Comparison of ENCODE assay signal across 26 cellular contexts in genomic region chr10:114022292-114022691, GRCh38. TPM values are rescaled to one million over a fixed set of nuclear protein-coding genes. Genes with fewer than 3 reads are reported as not detected.
DNase-seq lines count a peak whose midpoint lies in the region; ATAC-seq, FAIRE-seq and TF ChIP-seq lines count a peak whose summit lies in the region.
"Had no signal": no experiment of that assay in that cellular context is flagged by ENCODE, and none has a peak within 500 bp of the region (broad histone marks: within the 10 kb centered on the region; RNA-seq: fewer than 3 reads in every experiment).

No MANE protein-coding gene starts in this region.

- no peak for TF ChIP-seq CTCF in choroid plexus epithelial cell (conservative IDR thresholded peaks at IDR 0.05; ENCODE audit: low read depth, low read length)
- TF ChIP-seq CTCF in mammary epithelial cell (conservative IDR thresholded peaks at IDR 0.05 in 1 of 2, IDR thresholded peaks at IDR 0.05 in 1 of 2; ENCODE audit: extremely low read depth in 1 of 2, insufficient read depth in 1 of 2, low read depth in 1 of 2, low read length in 2 of 2) = no peak

- no peaks in the 10 kb centered on the region for H3K27me3 ChIP-seq in mammary epithelial cell (ENCODE audit: insufficient read depth, low read length)
- H3K27me3 ChIP-seq: hepatocyte, pancreas, tibial nerve had no signal

- peak; percentile 94 for ATAC-seq in left ventricle myocardium superior
- ATAC-seq: activated CD8-positive, alpha-beta T cell treated with anti-CD3 and anti-CD28 coated beads for 36 hours had no signal

- H3K4me3 Mint-ChIP-seq in activated CD4-positive, alpha-beta T cell treated with anti-CD3 and anti-CD28 coated beads, Interleukin-2, amount 10 ng/mL, durations not matched to agents 7 days and 5 days = no peak overlapping the region
- H3K4me3 Mint-ChIP-seq: activated CD8-positive, alpha-beta T cell treated with anti-CD3 and anti-CD28 coated beads for 36 hours; memory B cell; naive B cell had no signal

- no peak overlapping the region for H3K9ac ChIP-seq in mammary epithelial cell (ENCODE audit: insufficient read depth, low read length)
- H3K9ac ChIP-seq: SK-N-SH had no signal

- in situ Hi-C loops in mammary epithelial cell (cut with MboI; ENCODE audit: low sequenced_read_pairs in 2 of 2) = no loop called here

- DNase-seq in GM12892 (ENCODE audit: insufficient read length) (no peak), choroid plexus epithelial cell (ENCODE audit: low read depth) (peak; percentile 60), left ventricle myocardium superior (peak; percentile 86), skeletal muscle cell (ENCODE audit: low read depth) (peak; percentile 78), glomerular visceral epithelial cell (ENCODE audit: extremely low spot score) (no peak), mammary epithelial cell (no peak)
- DNase-seq in activated CD4-positive, alpha-beta T cell treated with anti-CD3 and anti-CD28 coated beads, Interleukin-2, amount 10 ng/mL, durations not matched to agents 7 days and 5 days = no peak
- DNase-seq: activated CD4-positive, CD25-positive, alpha-beta regulatory T cell; activated CD8-positive, alpha-beta T cell treated with anti-CD3 and anti-CD28 coated beads for 36 hours; activated naive CD4-positive, alpha-beta T cell; activated T-cell treated with anti-CD3 and anti-CD28 coated beads, Interleukin-2, amount 50 U/mL, for 1 hour; AML-193; naive B cell; NCI-H1105 treated with DMSO at 0.1 percent for 48 hours; NCI-H446 treated with DMSO at 0.1 percent for 48 hours; NK-92 treated with Interleukin-12 subunit alpha and Interleukin-12 subunit beta, amount 100 ng/mL, for 24 hours; pancreas; SK-N-SH; stimulated activated CD4-positive, alpha-beta T cell treated with anti-CD3 and anti-CD28 coated beads, Interleukin-2, amount 100 ng/mL, for 24 hours; stimulated activated naive CD4-positive, alpha-beta T cell treated with Interleukin-2 at 50 U/mL for 16 hours; T-helper 9 cell had no signal

- peaks cover 29% of the 10 kb centered on the region for H3K27me3 Mint-ChIP-seq in activated CD4-positive, alpha-beta T cell treated with anti-CD3 and anti-CD28 coated beads, Interleukin-2, amount 10 ng/mL, durations not matched to agents 7 days and 5 days
- H3K27me3 Mint-ChIP-seq: memory B cell, naive B cell had no signal

- dilution Hi-C loops in mammary epithelial cell (cut with HindIII; ENCODE audit: low sequenced_read_pairs) = loop anchor here (5.0 kb wide), 2 partner anchors 40 to 70 kb away; no protein-coding TSS in a partner anchor

- H2AFZ ChIP-seq in mammary epithelial cell (ENCODE audit: low read depth, low read length) = no peak overlapping the region
- H2AFZ ChIP-seq: hepatocyte had no signal

- H3K36me3 ChIP-seq in mammary epithelial cell (ENCODE audit: insufficient read depth, low read length) = no peaks in the 10 kb centered on the region
- H3K36me3 ChIP-seq: pancreas, tibial nerve had no signal

- no peaks in the 10 kb centered on the region for H3K79me2 ChIP-seq in mammary epithelial cell (ENCODE audit: insufficient read depth, low read length)
- H3K79me2 ChIP-seq: hepatocyte had no signal

- no TSS peak for BruUV-seq in mammary epithelial cell (replicated peaks; lab: Mats Ljungman, UMichigan)

- TF ChIP-seq POLR2A in GM12892 (IDR thresholded peaks at IDR 0.05; ENCODE audit: low read depth, low read length) = no peak

- peaks cover 3% of the 10 kb centered on the region for H3K9me3 Mint-ChIP-seq in activated CD4-positive, alpha-beta T cell treated with anti-CD3 and anti-CD28 coated beads, Interleukin-2, amount 10 ng/mL, durations not matched to agents 7 days and 5 days
- H3K9me3 Mint-ChIP-seq: activated CD8-positive, alpha-beta T cell treated with anti-CD3 and anti-CD28 coated beads for 36 hours; memory B cell had no signal

- intact Hi-C loops in left ventricle myocardium superior (cut with micrococcal nuclease) = no loop called here
- intact Hi-C loops in mammary epithelial cell (cut with micrococcal nuclease) = no loop called here

- H3K36me3 Mint-ChIP-seq in activated CD4-positive, alpha-beta T cell treated with anti-CD3 and anti-CD28 coated beads, Interleukin-2, amount 10 ng/mL, durations not matched to agents 7 days and 5 days (ENCODE audit: low read depth) = peaks cover 2% of the 10 kb centered on the region
- H3K36me3 Mint-ChIP-seq: memory B cell, naive B cell had no signal

- H3K4me3 ChIP-seq in choroid plexus epithelial cell (ENCODE audit: low read depth, low read length) (no peak overlapping the region), skeletal muscle cell (ENCODE audit: low read depth, low read length) (no peak overlapping the region), mammary epithelial cell (replicated peaks in 1 of 3; ENCODE audit: insufficient read depth in 1 of 3, low read depth in 2 of 3, low read length in 3 of 3) (no peak overlapping the region)
- H3K4me3 ChIP-seq: hepatocyte, pancreas, tibial nerve had no signal

- CTCF ChIA-PET in activated CD4-positive, alpha-beta T cell treated with anti-CD3 and anti-CD28 coated beads, Interleukin-2, amount 10 ng/mL, durations not matched to agents 7 days and 5 days (lab: Charles Lee) = interaction anchor here (0.7 to 1.1 kb wide), 3 partner anchors 56 to 134 kb away, joined by 3 to 5 read pairs (median 3); no protein-coding TSS in a partner anchor
- CTCF ChIA-PET in mammary epithelial cell (lab: Charles Lee; ENCODE audit: low non-redundant PET) = no interaction called here

- peaks cover 24% of the 10 kb centered on the region for H3K4me1 Mint-ChIP-seq in activated CD4-positive, alpha-beta T cell treated with anti-CD3 and anti-CD28 coated beads, Interleukin-2, amount 10 ng/mL, durations not matched to agents 7 days and 5 days

- no peak overlapping the region for H3K4me2 ChIP-seq in mammary epithelial cell (ENCODE audit: insufficient read depth, low read depth, low read length)
- H3K4me2 ChIP-seq: hepatocyte, SK-N-SH had no signal

- peaks cover 30% of the 10 kb centered on the region for H3K4me1 ChIP-seq in mammary epithelial cell (ENCODE audit: insufficient read depth, low read length)

- H4K20me1 ChIP-seq in mammary epithelial cell (ENCODE audit: insufficient read depth, low read length) = no peaks in the 10 kb centered on the region

- H3K27ac ChIP-seq in mammary epithelial cell (ENCODE audit: insufficient read depth, low read depth, low read length) = no peak overlapping the region
- H3K27ac ChIP-seq: hepatocyte, HL-60, pancreas, tibial nerve had no signal

- 88% methylated on average over 7 of the region's 9 CpGs for WGBS in mammary epithelial cell (ENCODE audit: low coverage, missing lambda C conversion rate)

- H3K27ac Mint-ChIP-seq in activated CD4-positive, alpha-beta T cell treated with anti-CD3 and anti-CD28 coated beads, Interleukin-2, amount 10 ng/mL, durations not matched to agents 7 days and 5 days = no peak overlapping the region
- H3K27ac Mint-ChIP-seq: activated CD8-positive, alpha-beta T cell treated with anti-CD3 and anti-CD28 coated beads for 36 hours; memory B cell had no signal

- H3K9me3 ChIP-seq in mammary epithelial cell (replicated peaks; ENCODE audit: insufficient read depth, low read length) = no peaks in the 10 kb centered on the region
- H3K9me3 ChIP-seq: pancreas, SK-N-SH, tibial nerve had no signal

- peak; percentile 70 for FAIRE-seq in GM12892 (lab: Jason Lieb, UNC)
- FAIRE-seq: colon, pancreas had no signal

- POLR2A ChIA-PET in activated CD4-positive, alpha-beta T cell treated with anti-CD3 and anti-CD28 coated beads, Interleukin-2, amount 10 ng/mL, durations not matched to agents 7 days and 5 days (lab: Charles Lee) = no interaction called here

RNA-seq across cellular contexts. Expression of gene ADRB1, which starts 21.4 kb away (rescaled TPM):
- polyA plus RNA-seq in GM12892 (2012; ENCODE audit: missing spikeins) = 0.49 TPM
- total RNA-seq in left ventricle myocardium superior (77.8 TPM), mammary epithelial cell (under 1 TPM in 1 of 2 donors, not detected in 1; 0.21 TPM)
- total RNA-seq in activated CD4-positive, alpha-beta T cell treated with anti-CD3 and anti-CD28 coated beads, Interleukin-2, amount 10 ng/mL, durations not matched to agents 7 days and 5 days = not detected
- polyA plus RNA-seq in mammary epithelial cell = 0.03 TPM
- polyA minus RNA-seq in mammary epithelial cell = not detected
- polyA plus RNA-seq: SK-N-SH had no signal

Comparison
In these comparisons a context has a peak if more than half of its experiments do, and no peak if none do; other contexts are left out.
1. DNase-seq: peak in choroid plexus epithelial cell (single experiment), left ventricle myocardium superior (single experiment) and skeletal muscle cell (single experiment); none in GM12892 (single experiment), activated CD4-positive, alpha-beta T cell treated with anti-CD3 and anti-CD28 coated beads, Interleukin-2, amount 10 ng/mL, durations not matched to agents 7 days and 5 days (single experiment), glomerular visceral epithelial cell (single experiment) and mammary epithelial cell (single experiment).
2. RNA of gene ADRB1, which starts 21.4 kb away (total RNA-seq): 77.8 TPM in left ventricle myocardium superior (single experiment); 0.21 TPM in mammary epithelial cell and not detected in activated CD4-positive, alpha-beta T cell treated with anti-CD3 and anti-CD28 coated beads, Interleukin-2, amount 10 ng/mL, durations not matched to agents 7 days and 5 days; every median in the first group is over 10 times any median in the second.